ENCODE assay signal across 18 cellular contexts in the genomic region with DNA sequence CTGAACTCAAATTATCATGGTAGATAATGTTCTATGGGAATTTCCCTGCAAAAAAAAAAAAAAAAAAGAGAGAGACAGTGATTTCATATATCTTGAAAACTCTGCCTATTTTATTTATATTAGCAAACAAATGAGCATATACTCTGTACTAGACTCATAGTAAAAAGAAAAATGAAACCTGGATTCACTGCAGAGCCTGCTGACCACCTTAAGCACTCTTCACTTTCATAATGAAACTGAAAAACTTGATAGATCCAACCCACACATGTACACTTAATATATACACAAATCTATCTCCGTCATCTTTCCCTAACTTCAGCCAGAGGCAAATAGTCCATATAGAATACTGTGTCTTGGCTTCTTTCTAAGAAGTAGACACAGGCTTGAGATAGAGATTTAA.
DNase-seq lines count a peak whose midpoint lies in the region; ATAC-seq, FAIRE-seq and TF ChIP-seq lines count a peak whose summit lies in the region.
"Had no signal": no experiment of that assay in that cellular context is flagged by ENCODE, and none has a peak within 500 bp of the region (broad histone marks: within the 10 kb centered on the region; RNA-seq: fewer than 3 reads in every experiment).

No MANE protein-coding gene starts in this region.

- peaks cover 26% of the 10 kb centered on the region for H3K9me3 Mint-ChIP-seq in mesothelial cell of epicardium

- H3K4me3 ChIP-seq in GM12878 (no peak overlapping the region), vagina (no peak overlapping the region)
- H3K4me3 ChIP-seq: A549, GM23248 had no signal

- no peaks in the 10 kb centered on the region for H3K27me3 Mint-ChIP-seq in mesothelial cell of epicardium (ENCODE audit: low read depth)
- H3K27me3 Mint-ChIP-seq: IgD-negative memory B cell had no signal

- H2AFZ ChIP-seq in GM12878 (ENCODE audit: control insufficient read depth, low read depth, low read length) = no peak overlapping the region
- H2AFZ ChIP-seq: GM23248 had no signal

- no peaks in the 10 kb centered on the region for H3K4me1 Mint-ChIP-seq in mesothelial cell of epicardium
- H3K4me1 Mint-ChIP-seq: CD4-positive, alpha-beta memory T cell; IgD-negative memory B cell had no signal

- H3K36me3 ChIP-seq in GM12878 (ENCODE audit: control insufficient read depth in 2 of 2, insufficient read depth in 2 of 2, low read length in 1 of 2) = no peaks in the 10 kb centered on the region
- H3K36me3 ChIP-seq in vagina = no peaks in the 10 kb centered on the region
- H3K36me3 ChIP-seq: BE2C had no signal

- H3K27ac ChIP-seq in GM12878 (ENCODE audit: control insufficient read depth, insufficient read depth) = no peak overlapping the region
- H3K27ac ChIP-seq in vagina = no peak overlapping the region
- H3K27ac ChIP-seq: A549, C4-2B, GM23248 had no signal

- CTCF ChIA-PET in GM12878 (lab: Yijun Ruan, JAX) = no interaction called here

- H3K9me3 ChIP-seq in GM12878 (replicated peaks; ENCODE audit: control insufficient read depth, insufficient read depth, low read length) (no peaks in the 10 kb centered on the region), vagina (no peaks in the 10 kb centered on the region)
- H3K9me3 ChIP-seq: A549, BE2C had no signal

- FAIRE-seq in GM12878 (lab: Jason Lieb, UNC) = no peak
- FAIRE-seq: A549, GM12892, H54 had no signal

- H3K4me1 ChIP-seq in GM12878 (ENCODE audit: control insufficient read depth, insufficient read depth, low read length) (no peaks in the 10 kb centered on the region), vagina (no peaks in the 10 kb centered on the region)
- H3K4me1 ChIP-seq: A549, BE2C had no signal

- no peak overlapping the region for H3K4me3 Mint-ChIP-seq in mesothelial cell of epicardium
- H3K4me3 Mint-ChIP-seq: CD4-positive, alpha-beta memory T cell; IgD-negative memory B cell had no signal

- TF ChIP-seq RAD21 in GM12878 (IDR thresholded peaks at IDR 0.05; ENCODE audit: insufficient read depth, low read depth, low read length) = no peak

- H3K27ac Mint-ChIP-seq in mesothelial cell of epicardium = no peak overlapping the region
- H3K27ac Mint-ChIP-seq: CD4-positive, alpha-beta memory T cell; IgD-negative memory B cell had no signal

- H3K27me3 ChIP-seq in GM12878 (replicated peaks in 1 of 2; ENCODE audit: control insufficient read depth in 2 of 2, insufficient read depth in 2 of 2, low read length in 1 of 2) (no peaks in the 10 kb centered on the region), vagina (no peaks in the 10 kb centered on the region)
- H3K27me3 ChIP-seq: BE2C had no signal

- no peak for TF ChIP-seq CTCF in GM12878 (IDR thresholded peaks at IDR 0.05 in 2 of 3, conservative IDR thresholded peaks at IDR 0.05 in 1 of 3; ENCODE audit: control insufficient read depth in 2 of 3, extremely low read depth in 1 of 3, insufficient read depth in 1 of 3, low read depth in 3 of 3, low read length in 3 of 3)
- TF ChIP-seq CTCF in vagina (IDR thresholded peaks at IDR 0.05) = no peak
- no peak for TF ChIP-seq CTCF in mesothelial cell of epicardium (IDR thresholded peaks at IDR 0.05; ENCODE audit: unreplicated experiment)

- 0% methylated on average over 1 of the region's 1 CpG for WGBS in GM12878 (ENCODE audit: insufficient coverage, insufficient replicate concordance, low lambda C conversion rate, missing lambda C conversion rate)

- TF ChIP-seq POLR2A in GM12878 (IDR thresholded peaks at IDR 0.05; ENCODE audit: low read depth, low read length) (no peak), vagina (IDR thresholded peaks at IDR 0.05) (no peak)

- H4K20me1 ChIP-seq in GM12878 (ENCODE audit: control insufficient read depth, insufficient read depth) = no peaks in the 10 kb centered on the region

- BruUV-seq in GM12878 (replicated peaks; lab: Mats Ljungman, UMichigan) = no TSS peak

- TF ChIP-seq EP300 in GM12878 (IDR thresholded peaks at IDR 0.05; ENCODE audit: borderline replicate concordance in 1 of 2, control insufficient read depth in 1 of 2, low read depth in 2 of 2, low read length in 2 of 2) = no peak

- no peak overlapping the region for H3K9ac ChIP-seq in GM12878 (ENCODE audit: control insufficient read depth, insufficient read depth, low read length)
- H3K9ac ChIP-seq: GM23248 had no signal

- no peaks in the 10 kb centered on the region for H3K36me3 Mint-ChIP-seq in mesothelial cell of epicardium
- H3K36me3 Mint-ChIP-seq: CD4-positive, alpha-beta memory T cell; IgD-negative memory B cell had no signal

- ATAC-seq in GM18868 (IDR thresholded peaks at IDR 0.05; ENCODE audit: unreplicated experiment) (peak; percentile 76), GM21360 (IDR thresholded peaks at IDR 0.05; ENCODE audit: unreplicated experiment) (peak; percentile 52), HG02938 (IDR thresholded peaks at IDR 0.05; ENCODE audit: unreplicated experiment) (peak; percentile 77), GM12878 (peak; percentile 59; the same call in 2 of the 3 replicates), GM21619 (IDR thresholded peaks at IDR 0.05; ENCODE audit: unreplicated experiment) (no peak)
- ATAC-seq: A549, HCT116 had no signal

- in situ Hi-C loops in GM12878 (cut with MboI) = no loop called here

- DNase-seq in GM12878 (ENCODE audit: low read depth, low spot score) = no peak
- no peak for DNase-seq in vagina (ENCODE audit: extremely low spot score in 2 of 2)
- no peak for DNase-seq in mesothelial cell of epicardium (ENCODE audit: low spot score in 2 of 2, unreplicated experiment in 2 of 2)
- DNase-seq: BE2C; CD4-positive, alpha-beta memory T cell; DMS79; GM23248; KG1 had no signal

- H3K4me2 ChIP-seq in GM12878 (ENCODE audit: control insufficient read depth, insufficient read depth) = no peak overlapping the region
- H3K4me2 ChIP-seq: A549 had no signal

- POLR2A ChIA-PET in GM12878 (lab: Charles Lee) = no interaction called here

- RAD21 ChIA-PET in GM12878 (lab: Charles Lee; ENCODE audit: unreplicated experiment) = no interaction called here

- intact Hi-C loops in GM12878 (cut with micrococcal nuclease; ENCODE audit: unreplicated experiment) = no loop called here
- intact Hi-C loops in vagina (cut with DNase I) = no loop called here

- H3K79me2 ChIP-seq in GM12878 (ENCODE audit: control insufficient read depth, insufficient read depth, low read length) = no peaks in the 10 kb centered on the region

- SMC1A ChIA-PET in GM12878 (lab: Charles Lee; ENCODE audit: uncharacterized antibody, unreplicated experiment) = no interaction called here

TF ChIP-seq in GM12878, 131 proteins besides CTCF, POLR2A, EP300 and RAD21:
- TF ChIP-seq BHLHE40 (IDR thresholded peaks at IDR 0.05; ENCODE audit: borderline replicate concordance in 1 of 2, low read depth in 2 of 2, low read length in 1 of 2) (no peak), CEBPB (IDR thresholded peaks at IDR 0.05; ENCODE audit: borderline replicate concordance in 1 of 2, low read depth in 2 of 2, low read length in 2 of 2) (no peak), BCL3 (IDR thresholded peaks at IDR 0.05; ENCODE audit: borderline replicate concordance, insufficient read depth, low read depth, low read length, poor library complexity, severe bottlenecking) (no peak), GATAD2B (conservative IDR thresholded peaks at IDR 0.05; ENCODE audit: low read depth) (no peak)
- TF ChIP-seq, protein P1, sequence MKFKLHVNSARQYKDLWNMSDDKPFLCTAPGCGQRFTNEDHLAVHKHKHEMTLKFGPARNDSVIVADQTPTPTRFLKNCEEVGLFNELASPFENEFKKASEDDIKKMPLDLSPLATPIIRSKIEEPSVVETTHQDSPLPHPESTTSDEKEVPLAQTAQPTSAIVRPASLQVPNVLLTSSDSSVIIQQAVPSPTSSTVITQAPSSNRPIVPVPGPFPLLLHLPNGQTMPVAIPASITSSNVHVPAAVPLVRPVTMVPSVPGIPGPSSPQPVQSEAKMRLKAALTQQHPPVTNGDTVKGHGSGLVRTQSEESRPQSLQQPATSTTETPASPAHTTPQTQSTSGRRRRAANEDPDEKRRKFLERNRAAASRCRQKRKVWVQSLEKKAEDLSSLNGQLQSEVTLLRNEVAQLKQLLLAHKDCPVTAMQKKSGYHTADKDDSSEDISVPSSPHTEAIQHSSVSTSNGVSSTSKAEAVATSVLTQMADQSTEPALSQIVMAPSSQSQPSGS (IDR thresholded peaks at IDR 0.05; ENCODE audit: low read length) = no peak
- TF ChIP-seq, protein P2, sequence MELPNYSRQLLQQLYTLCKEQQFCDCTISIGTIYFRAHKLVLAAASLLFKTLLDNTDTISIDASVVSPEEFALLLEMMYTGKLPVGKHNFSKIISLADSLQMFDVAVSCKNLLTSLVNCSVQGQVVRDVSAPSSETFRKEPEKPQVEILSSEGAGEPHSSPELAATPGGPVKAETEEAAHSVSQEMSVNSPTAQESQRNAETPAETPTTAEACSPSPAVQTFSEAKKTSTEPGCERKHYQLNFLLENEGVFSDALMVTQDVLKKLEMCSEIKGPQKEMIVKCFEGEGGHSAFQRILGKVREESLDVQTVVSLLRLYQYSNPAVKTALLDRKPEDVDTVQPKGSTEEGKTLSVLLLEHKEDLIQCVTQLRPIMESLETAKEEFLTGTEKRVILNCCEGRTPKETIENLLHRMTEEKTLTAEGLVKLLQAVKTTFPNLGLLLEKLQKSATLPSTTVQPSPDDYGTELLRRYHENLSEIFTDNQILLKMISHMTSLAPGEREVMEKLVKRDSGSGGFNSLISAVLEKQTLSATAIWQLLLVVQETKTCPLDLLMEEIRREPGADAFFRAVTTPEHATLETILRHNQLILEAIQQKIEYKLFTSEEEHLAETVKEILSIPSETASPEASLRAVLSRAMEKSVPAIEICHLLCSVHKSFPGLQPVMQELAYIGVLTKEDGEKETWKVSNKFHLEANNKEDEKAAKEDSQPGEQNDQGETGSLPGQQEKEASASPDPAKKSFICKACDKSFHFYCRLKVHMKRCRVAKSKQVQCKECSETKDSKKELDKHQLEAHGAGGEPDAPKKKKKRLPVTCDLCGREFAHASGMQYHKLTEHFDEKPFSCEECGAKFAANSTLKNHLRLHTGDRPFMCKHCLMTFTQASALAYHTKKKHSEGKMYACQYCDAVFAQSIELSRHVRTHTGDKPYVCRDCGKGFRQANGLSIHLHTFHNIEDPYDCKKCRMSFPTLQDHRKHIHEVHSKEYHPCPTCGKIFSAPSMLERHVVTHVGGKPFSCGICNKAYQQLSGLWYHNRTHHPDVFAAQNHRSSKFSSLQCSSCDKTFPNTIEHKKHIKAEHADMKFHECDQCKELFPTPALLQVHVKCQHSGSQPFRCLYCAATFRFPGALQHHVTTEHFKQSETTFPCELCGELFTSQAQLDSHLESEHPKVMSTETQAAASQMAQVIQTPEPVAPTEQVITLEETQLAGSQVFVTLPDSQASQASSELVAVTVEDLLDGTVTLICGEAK (IDR thresholded peaks at IDR 0.05; ENCODE audit: borderline replicate concordance) = no peak
